Comparison of ENCODE assay signal across 1 cellular context in genomic region chr6:134529921-134530320, GRCh38.
TF ChIP-seq lines count a peak whose summit lies in the region.

No MANE protein-coding gene starts in this region.

TF ChIP-seq in IMR-90, 13 proteins besides CTCF, POLR2A, EP300 and RAD21:
- TF ChIP-seq CEBPB (IDR thresholded peaks at IDR 0.05; ENCODE audit: low read depth, low read length) (peak; percentile 34; the same call in 1 of the 2 replicates), USF2 (IDR thresholded peaks at IDR 0.05; ENCODE audit: low read depth, low read length) (no peak)
